In the genomic region with DNA sequence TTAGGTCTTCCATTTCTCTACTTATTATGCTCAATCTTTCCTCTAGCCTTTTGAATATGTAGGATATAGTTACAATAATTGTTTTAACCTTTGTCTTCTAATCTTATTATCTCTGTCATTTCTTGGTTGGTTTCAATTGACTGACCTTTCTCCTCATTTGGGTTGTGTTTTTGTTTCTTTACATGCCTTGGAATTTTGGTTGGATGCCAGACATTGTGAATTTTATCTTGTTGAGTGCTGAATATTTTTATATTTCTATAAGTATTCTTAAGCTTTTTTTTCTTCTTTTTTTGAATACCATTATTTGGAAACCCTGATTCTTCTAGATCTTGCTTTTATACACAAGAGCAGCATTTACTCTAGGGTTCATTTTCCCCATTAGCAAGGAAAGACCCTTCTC, we compare ENCODE assay signal across 33 cellular contexts. TPM values are rescaled to one million over a fixed set of nuclear protein-coding genes. Genes with fewer than 3 reads are reported as not detected.
"Had no signal": no experiment of that assay in that cellular context is flagged by ENCODE, and none has a peak within 500 bp of the region (broad histone marks: within the 10 kb centered on the region; RNA-seq: fewer than 3 reads in every experiment).

No MANE protein-coding gene starts in this region.

- H2AFZ ChIP-seq: hepatocyte had no signal

- H3K36me3 ChIP-seq: adrenal gland, colonic mucosa, esophagus muscularis mucosa, gastrocnemius medialis, heart right ventricle had no signal

- H3K4me1 ChIP-seq: adrenal gland, body of pancreas, colonic mucosa, foreskin keratinocyte had no signal

- H3K4me3 ChIP-seq: adrenal gland, body of pancreas, colonic mucosa, dorsolateral prefrontal cortex, esophagus muscularis mucosa, gastrocnemius medialis, heart right ventricle, hepatocyte had no signal

- H3K4me2 ChIP-seq: hepatocyte had no signal

- ATAC-seq: activated CD8-positive, alpha-beta T cell treated with anti-CD3 and anti-CD28 coated beads for 36 hours; activated T-cell treated with anti-CD3 and anti-CD28 coated beads, Interleukin-2, amount 50 U/mL, for 4 hours; activated T-helper 17 cell treated with anti-CD3 and anti-CD28 coated beads, Interleukin-2, amount 50 U/mL, for 72 hours; body of pancreas; foreskin keratinocyte; gastrocnemius medialis; heart right ventricle; T-helper 17 cell; WTC11 had no signal

- H3K79me2 ChIP-seq: hepatocyte had no signal

- DNase-seq: activated CD4-positive, alpha-beta T cell treated with anti-CD3 and anti-CD28 coated beads for 1 hour; activated CD4-positive, alpha-beta T cell treated with anti-CD3 and anti-CD28 coated beads for 4 hours; activated CD4-positive, alpha-beta T cell treated with anti-CD3 and anti-CD28 coated beads, Interleukin-2, amount 50 U/mL, for 1 hour; activated CD4-positive, alpha-beta T cell treated with anti-CD3 and anti-CD28 coated beads, Interleukin-2, amount 50 U/mL, for 48 hours; activated CD8-positive, alpha-beta memory T cell treated with anti-CD3 and anti-CD28 coated beads for 24 hours; activated CD8-positive, alpha-beta T cell treated with anti-CD3 and anti-CD28 coated beads for 36 hours; activated effector memory CD4-positive, alpha-beta T cell treated with Interleukin-2 at 50 U/mL for 16 hours; activated gamma-delta T cell treated with Interleukin-2 at 50 U/mL for 16 hours; activated naive CD4-positive, alpha-beta T cell treated with anti-CD3 and anti-CD28 coated beads, Interleukin-2, amount 50 U/mL, for 16 hours; activated naive CD4-positive, alpha-beta T cell treated with Interleukin-2 at 50 U/mL for 16 hours; activated T-cell treated with anti-CD3 and anti-CD28 coated beads, Interleukin-2, amount 50 U/mL, for 4 hours; adrenal gland; amygdala; aorta; body of pancreas; caudate nucleus; colonic mucosa; dorsolateral prefrontal cortex; effector memory CD4-positive, alpha-beta T cell; endodermal cell; erythroblast; foreskin keratinocyte; gastrocnemius medialis; heart right ventricle; T-helper 1 cell; T-helper 17 cell had no signal

- H3K27me3 ChIP-seq: adrenal gland, body of pancreas, colonic mucosa, dorsolateral prefrontal cortex, esophagus muscularis mucosa, gastrocnemius medialis, heart right ventricle, hepatocyte had no signal

- H3K9me3 ChIP-seq: adrenal gland, body of pancreas, colonic mucosa, gastrocnemius medialis had no signal

- H3K27ac ChIP-seq: adrenal gland, body of pancreas, colonic mucosa, dorsolateral prefrontal cortex, esophagus muscularis mucosa, foreskin keratinocyte, gastrocnemius medialis, heart right ventricle, hepatocyte, VCaP had no signal

RNA-seq across cellular contexts. Expression of a gene that starts 30.7 kb away (rescaled TPM):
- total RNA-seq: activated CD8-positive, alpha-beta T cell treated with anti-CD3 and anti-CD28 coated beads for 36 hours; activated T-cell treated with anti-CD3 and anti-CD28 coated beads, Interleukin-2, amount 50 U/mL, for 4 hours; activated T-helper 17 cell treated with anti-CD3 and anti-CD28 coated beads, Interleukin-2, amount 50 U/mL, for 72 hours; adrenal gland; aorta; body of pancreas; chondrocyte; colonic mucosa; dorsolateral prefrontal cortex; endodermal cell; esophagus muscularis mucosa; foreskin keratinocyte; gastrocnemius medialis; glomerular endothelial cell; heart right ventricle; hepatocyte; T-helper 17 cell; WTC11 had no signal
- polyA plus RNA-seq: adrenal gland, aorta, foreskin keratinocyte, heart right ventricle, hepatocyte had no signal
